1 cellular context compared by ENCODE assay signal in genomic region chr6:19734519-19734918, GRCh38.
TF ChIP-seq lines count a peak whose summit lies in the region.

No MANE protein-coding gene starts in this region.

TF ChIP-seq in H1, 55 proteins besides CTCF, POLR2A, EP300 and RAD21:
- no peak for TF ChIP-seq EGR1 (IDR thresholded peaks at IDR 0.05; ENCODE audit: borderline replicate concordance, low read depth, low read length)
- TF ChIP-seq, protein P1, sequence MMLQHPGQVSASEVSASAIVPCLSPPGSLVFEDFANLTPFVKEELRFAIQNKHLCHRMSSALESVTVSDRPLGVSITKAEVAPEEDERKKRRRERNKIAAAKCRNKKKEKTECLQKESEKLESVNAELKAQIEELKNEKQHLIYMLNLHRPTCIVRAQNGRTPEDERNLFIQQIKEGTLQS (IDR thresholded peaks at IDR 0.05; ENCODE audit: insufficient read depth, low read depth, low read length) = no peak
- no peak for TF ChIP-seq SAP30 (IDR thresholded peaks at IDR 0.05; ENCODE audit: insufficient read depth, insufficient replicate concordance, low read length)
- TF ChIP-seq HDAC2 (IDR thresholded peaks at IDR 0.05; ENCODE audit: borderline replicate concordance in 1 of 2, low read depth in 2 of 2, low read length in 2 of 2) = no peak
- no peak for TF ChIP-seq KDM5A (IDR thresholded peaks at IDR 0.05; ENCODE audit: low read length)
- TF ChIP-seq SUZ12 (IDR thresholded peaks at IDR 0.05; ENCODE audit: low read length) = no peak
- TF ChIP-seq NRF1 (IDR thresholded peaks at IDR 0.05; ENCODE audit: low read depth, low read length) = no peak
- no peak for TF ChIP-seq RXRA (IDR thresholded peaks at IDR 0.05; ENCODE audit: insufficient read depth, low read depth, low read length)
- TF ChIP-seq RBBP5 (IDR thresholded peaks at IDR 0.05; ENCODE audit: borderline replicate concordance, low read depth, low read length) = no peak
- TF ChIP-seq MAX (IDR thresholded peaks at IDR 0.05) = no peak
- no peak for TF ChIP-seq YY1 (IDR thresholded peaks at IDR 0.05; ENCODE audit: low read depth, low read length)
